Comparison of ENCODE assay signal across 1 cellular context in the genomic region with DNA sequence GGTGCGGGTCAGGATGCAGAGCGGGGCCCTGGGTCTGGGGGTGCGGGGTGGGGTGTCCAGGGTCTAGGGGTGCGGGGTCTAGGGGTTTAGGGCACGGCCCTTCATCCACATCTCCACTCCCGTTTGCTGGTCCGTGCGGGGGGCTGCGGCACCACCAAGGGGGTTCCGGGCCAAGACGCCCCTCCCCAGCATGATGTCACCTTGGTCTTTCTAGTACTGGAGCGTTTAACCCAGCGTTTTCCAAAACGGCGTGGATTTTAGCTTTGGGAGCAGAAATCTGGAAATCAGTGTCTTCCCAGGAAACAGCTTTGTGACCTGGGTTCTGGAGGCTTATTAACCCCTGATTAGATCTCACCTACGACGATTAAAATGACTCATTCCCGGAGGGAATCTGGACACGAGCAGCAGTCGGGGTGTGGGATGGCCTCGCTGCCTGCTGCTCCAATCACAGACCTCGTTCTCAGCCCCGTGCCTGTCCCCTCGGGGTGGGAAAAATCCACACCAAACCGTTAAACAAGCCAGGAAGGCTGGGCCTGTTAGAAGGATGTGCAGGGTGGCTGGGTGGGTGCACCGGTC.
A peak's percentile ranks its signal among the peaks of the same experiment; 100 is the strongest.
TF ChIP-seq lines count a peak whose summit lies in the region.

No MANE protein-coding gene starts in this region.

TF ChIP-seq in HEK293, 187 proteins besides CTCF, POLR2A, EP300 and RAD21 (continued from another document and continues in another):
- TF ChIP-seq PRDM2 (tag by site-specific recombination; IDR thresholded peaks at IDR 0.05; ENCODE audit: borderline replicate concordance) (no peak), SALL2 (tag by site-specific recombination; IDR thresholded peaks at IDR 0.05; ENCODE audit: borderline replicate concordance) (no peak), ZNF626 (tag by site-specific recombination; IDR thresholded peaks at IDR 0.05) (no peak), YY2 (tag by site-specific recombination; IDR thresholded peaks at IDR 0.05) (no peak), ZNF394 (tag by site-specific recombination; IDR thresholded peaks at IDR 0.05; ENCODE audit: borderline replicate concordance) (no peak), GLI2 (tag by site-specific recombination; IDR thresholded peaks at IDR 0.05; ENCODE audit: borderline replicate concordance, low read depth) (no peak), ZNF777 (tag by site-specific recombination; IDR thresholded peaks at IDR 0.05; ENCODE audit: borderline replicate concordance) (no peak), ZXDB (tag by site-specific recombination; IDR thresholded peaks at IDR 0.05) (no peak), FEZF1 (tag by site-specific recombination; IDR thresholded peaks at IDR 0.05) (no peak), ZNF530 (tag by site-specific recombination; IDR thresholded peaks at IDR 0.05; ENCODE audit: low read depth) (no peak), ZNF239 (tag by site-specific recombination; IDR thresholded peaks at IDR 0.05) (no peak), IKZF3 (tag by site-specific recombination; IDR thresholded peaks at IDR 0.05) (peak; percentile 87), RBAK (tag by site-specific recombination; IDR thresholded peaks at IDR 0.05) (no peak), ZNF529 (tag by site-specific recombination; IDR thresholded peaks at IDR 0.05; ENCODE audit: insufficient replicate concordance) (no peak), TCF7L2 (IDR thresholded peaks at IDR 0.05; ENCODE audit: borderline replicate concordance, low read depth, low read length) (no peak), KLF1 (tag by site-specific recombination; IDR thresholded peaks at IDR 0.05) (no peak), ZNF19 (tag by site-specific recombination; IDR thresholded peaks at IDR 0.05; ENCODE audit: low read depth) (no peak), EGR2 (tag by site-specific recombination; IDR thresholded peaks at IDR 0.05; ENCODE audit: low read depth) (no peak), HOXC10 (CRISPR knock-in tag; IDR thresholded peaks at IDR 0.05) (no peak), ZBTB8A (tag by site-specific recombination; IDR thresholded peaks at IDR 0.05) (no peak), ZNF26 (tag by site-specific recombination; IDR thresholded peaks at IDR 0.05) (no peak), ZFHX2 (tag by site-specific recombination; conservative IDR thresholded peaks at IDR 0.05) (no peak), ZNF600 (tag by site-specific recombination; IDR thresholded peaks at IDR 0.05) (0 out of 2 replicates have a peak, but pooled peaks have one; percentile 30), SP2 (tag by site-specific recombination; IDR thresholded peaks at IDR 0.05) (peak; percentile 74), ZNF768 (tag by site-specific recombination; IDR thresholded peaks at IDR 0.05) (no peak), ZNF335 (tag by site-specific recombination; conservative IDR thresholded peaks at IDR 0.05) (peak; percentile 42), ZNF701 (tag by site-specific recombination; IDR thresholded peaks at IDR 0.05) (no peak), ZNF24 (tag by site-specific recombination; IDR thresholded peaks at IDR 0.05) (no peak), ZNF274 (IDR thresholded peaks at IDR 0.05; ENCODE audit: low read length) (no peak), ZNF274 (tag by site-specific recombination; IDR thresholded peaks at IDR 0.05; ENCODE audit: borderline replicate concordance) (no peak), ZNF391 (tag by site-specific recombination; IDR thresholded peaks at IDR 0.05; ENCODE audit: borderline replicate concordance, low read depth) (no peak), SCRT2 (tag by site-specific recombination; IDR thresholded peaks at IDR 0.05) (no peak), ZNF302 (tag by site-specific recombination; IDR thresholded peaks at IDR 0.05; ENCODE audit: low read depth) (no peak)
- TF ChIP-seq, protein P1, sequence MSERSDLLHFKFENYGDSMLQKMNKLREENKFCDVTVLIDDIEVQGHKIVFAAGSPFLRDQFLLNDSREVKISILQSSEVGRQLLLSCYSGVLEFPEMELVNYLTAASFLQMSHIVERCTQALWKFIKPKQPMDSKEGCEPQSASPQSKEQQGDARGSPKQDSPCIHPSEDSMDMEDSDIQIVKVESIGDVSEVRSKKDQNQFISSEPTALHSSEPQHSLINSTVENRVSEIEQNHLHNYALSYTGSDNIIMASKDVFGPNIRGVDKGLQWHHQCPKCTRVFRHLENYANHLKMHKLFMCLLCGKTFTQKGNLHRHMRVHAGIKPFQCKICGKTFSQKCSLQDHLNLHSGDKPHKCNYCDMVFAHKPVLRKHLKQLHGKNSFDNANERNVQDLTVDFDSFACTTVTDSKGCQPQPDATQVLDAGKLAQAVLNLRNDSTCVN (tag by site-specific recombination; optimal IDR thresholded peaks at IDR 0.05), result peak; percentile 19
- TF ChIP-seq, protein P2, sequence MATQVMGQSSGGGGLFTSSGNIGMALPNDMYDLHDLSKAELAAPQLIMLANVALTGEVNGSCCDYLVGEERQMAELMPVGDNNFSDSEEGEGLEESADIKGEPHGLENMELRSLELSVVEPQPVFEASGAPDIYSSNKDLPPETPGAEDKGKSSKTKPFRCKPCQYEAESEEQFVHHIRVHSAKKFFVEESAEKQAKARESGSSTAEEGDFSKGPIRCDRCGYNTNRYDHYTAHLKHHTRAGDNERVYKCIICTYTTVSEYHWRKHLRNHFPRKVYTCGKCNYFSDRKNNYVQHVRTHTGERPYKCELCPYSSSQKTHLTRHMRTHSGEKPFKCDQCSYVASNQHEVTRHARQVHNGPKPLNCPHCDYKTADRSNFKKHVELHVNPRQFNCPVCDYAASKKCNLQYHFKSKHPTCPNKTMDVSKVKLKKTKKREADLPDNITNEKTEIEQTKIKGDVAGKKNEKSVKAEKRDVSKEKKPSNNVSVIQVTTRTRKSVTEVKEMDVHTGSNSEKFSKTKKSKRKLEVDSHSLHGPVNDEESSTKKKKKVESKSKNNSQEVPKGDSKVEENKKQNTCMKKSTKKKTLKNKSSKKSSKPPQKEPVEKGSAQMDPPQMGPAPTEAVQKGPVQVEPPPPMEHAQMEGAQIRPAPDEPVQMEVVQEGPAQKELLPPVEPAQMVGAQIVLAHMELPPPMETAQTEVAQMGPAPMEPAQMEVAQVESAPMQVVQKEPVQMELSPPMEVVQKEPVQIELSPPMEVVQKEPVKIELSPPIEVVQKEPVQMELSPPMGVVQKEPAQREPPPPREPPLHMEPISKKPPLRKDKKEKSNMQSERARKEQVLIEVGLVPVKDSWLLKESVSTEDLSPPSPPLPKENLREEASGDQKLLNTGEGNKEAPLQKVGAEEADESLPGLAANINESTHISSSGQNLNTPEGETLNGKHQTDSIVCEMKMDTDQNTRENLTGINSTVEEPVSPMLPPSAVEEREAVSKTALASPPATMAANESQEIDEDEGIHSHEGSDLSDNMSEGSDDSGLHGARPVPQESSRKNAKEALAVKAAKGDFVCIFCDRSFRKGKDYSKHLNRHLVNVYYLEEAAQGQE (tag by site-specific recombination; IDR thresholded peaks at IDR 0.05), result no peak
- TF ChIP-seq, protein P3, sequence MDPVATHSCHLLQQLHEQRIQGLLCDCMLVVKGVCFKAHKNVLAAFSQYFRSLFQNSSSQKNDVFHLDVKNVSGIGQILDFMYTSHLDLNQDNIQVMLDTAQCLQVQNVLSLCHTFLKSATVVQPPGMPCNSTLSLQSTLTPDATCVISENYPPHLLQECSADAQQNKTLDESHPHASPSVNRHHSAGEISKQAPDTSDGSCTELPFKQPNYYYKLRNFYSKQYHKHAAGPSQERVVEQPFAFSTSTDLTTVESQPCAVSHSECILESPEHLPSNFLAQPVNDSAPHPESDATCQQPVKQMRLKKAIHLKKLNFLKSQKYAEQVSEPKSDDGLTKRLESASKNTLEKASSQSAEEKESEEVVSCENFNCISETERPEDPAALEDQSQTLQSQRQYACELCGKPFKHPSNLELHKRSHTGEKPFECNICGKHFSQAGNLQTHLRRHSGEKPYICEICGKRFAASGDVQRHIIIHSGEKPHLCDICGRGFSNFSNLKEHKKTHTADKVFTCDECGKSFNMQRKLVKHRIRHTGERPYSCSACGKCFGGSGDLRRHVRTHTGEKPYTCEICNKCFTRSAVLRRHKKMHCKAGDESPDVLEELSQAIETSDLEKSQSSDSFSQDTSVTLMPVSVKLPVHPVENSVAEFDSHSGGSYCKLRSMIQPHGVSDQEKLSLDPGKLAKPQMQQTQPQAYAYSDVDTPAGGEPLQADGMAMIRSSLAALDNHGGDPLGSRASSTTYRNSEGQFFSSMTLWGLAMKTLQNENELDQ (tag by site-specific recombination; IDR thresholded peaks at IDR 0.05; ENCODE audit: low read depth), result no peak
- TF ChIP-seq, protein P4, sequence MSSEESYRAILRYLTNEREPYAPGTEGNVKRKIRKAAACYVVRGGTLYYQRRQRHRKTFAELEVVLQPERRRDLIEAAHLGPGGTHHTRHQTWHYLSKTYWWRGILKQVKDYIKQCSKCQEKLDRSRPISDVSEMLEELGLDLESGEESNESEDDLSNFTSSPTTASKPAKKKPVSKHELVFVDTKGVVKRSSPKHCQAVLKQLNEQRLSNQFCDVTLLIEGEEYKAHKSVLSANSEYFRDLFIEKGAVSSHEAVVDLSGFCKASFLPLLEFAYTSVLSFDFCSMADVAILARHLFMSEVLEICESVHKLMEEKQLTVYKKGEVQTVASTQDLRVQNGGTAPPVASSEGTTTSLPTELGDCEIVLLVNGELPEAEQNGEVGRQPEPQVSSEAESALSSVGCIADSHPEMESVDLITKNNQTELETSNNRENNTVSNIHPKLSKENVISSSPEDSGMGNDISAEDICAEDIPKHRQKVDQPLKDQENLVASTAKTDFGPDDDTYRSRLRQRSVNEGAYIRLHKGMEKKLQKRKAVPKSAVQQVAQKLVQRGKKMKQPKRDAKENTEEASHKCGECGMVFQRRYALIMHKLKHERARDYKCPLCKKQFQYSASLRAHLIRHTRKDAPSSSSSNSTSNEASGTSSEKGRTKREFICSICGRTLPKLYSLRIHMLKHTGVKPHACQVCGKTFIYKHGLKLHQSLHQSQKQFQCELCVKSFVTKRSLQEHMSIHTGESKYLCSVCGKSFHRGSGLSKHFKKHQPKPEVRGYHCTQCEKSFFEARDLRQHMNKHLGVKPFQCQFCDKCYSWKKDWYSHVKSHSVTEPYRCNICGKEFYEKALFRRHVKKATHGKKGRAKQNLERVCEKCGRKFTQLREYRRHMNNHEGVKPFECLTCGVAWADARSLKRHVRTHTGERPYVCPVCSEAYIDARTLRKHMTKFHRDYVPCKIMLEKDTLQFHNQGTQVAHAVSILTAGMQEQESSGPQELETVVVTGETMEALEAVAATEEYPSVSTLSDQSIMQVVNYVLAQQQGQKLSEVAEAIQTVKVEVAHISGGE (tag by site-specific recombination; conservative IDR thresholded peaks at IDR 0.05; ENCODE audit: low read depth), result no peak
- TF ChIP-seq, protein P5, sequence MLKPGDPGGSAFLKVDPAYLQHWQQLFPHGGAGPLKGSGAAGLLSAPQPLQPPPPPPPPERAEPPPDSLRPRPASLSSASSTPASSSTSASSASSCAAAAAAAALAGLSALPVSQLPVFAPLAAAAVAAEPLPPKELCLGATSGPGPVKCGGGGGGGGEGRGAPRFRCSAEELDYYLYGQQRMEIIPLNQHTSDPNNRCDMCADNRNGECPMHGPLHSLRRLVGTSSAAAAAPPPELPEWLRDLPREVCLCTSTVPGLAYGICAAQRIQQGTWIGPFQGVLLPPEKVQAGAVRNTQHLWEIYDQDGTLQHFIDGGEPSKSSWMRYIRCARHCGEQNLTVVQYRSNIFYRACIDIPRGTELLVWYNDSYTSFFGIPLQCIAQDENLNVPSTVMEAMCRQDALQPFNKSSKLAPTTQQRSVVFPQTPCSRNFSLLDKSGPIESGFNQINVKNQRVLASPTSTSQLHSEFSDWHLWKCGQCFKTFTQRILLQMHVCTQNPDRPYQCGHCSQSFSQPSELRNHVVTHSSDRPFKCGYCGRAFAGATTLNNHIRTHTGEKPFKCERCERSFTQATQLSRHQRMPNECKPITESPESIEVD (tag by site-specific recombination; IDR thresholded peaks at IDR 0.05), result no peak
